In genomic region chr12:100992194-100992593, GRCh38 we compare ENCODE assay signal across 9 cellular contexts.
"Had no signal": no experiment of that assay in that cellular context is flagged by ENCODE, and none has a peak within 500 bp of the region (broad histone marks: within the 10 kb centered on the region; RNA-seq: fewer than 3 reads in every experiment).

No MANE protein-coding gene starts in this region.

- FAIRE-seq: H54 had no signal

- H3K4me2 ChIP-seq: GM23338 had no signal

- H3K9me3 ChIP-seq: HAP-1 had no signal

- H3K36me3 ChIP-seq: HAP-1 had no signal

- H3K4me3 ChIP-seq: GM23248, GM23338, HAP-1 had no signal

- H3K27ac ChIP-seq: GM23248 had no signal

- H3K9ac ChIP-seq: GM23248 had no signal

- DNase-seq: GM23248, GOT3, H7, H9, HCEC 1CT, HFFc6 had no signal

- H2AFZ ChIP-seq: GM23248, GM23338 had no signal
